Comparison of ENCODE assay signal across 24 cellular contexts in the genomic region with DNA sequence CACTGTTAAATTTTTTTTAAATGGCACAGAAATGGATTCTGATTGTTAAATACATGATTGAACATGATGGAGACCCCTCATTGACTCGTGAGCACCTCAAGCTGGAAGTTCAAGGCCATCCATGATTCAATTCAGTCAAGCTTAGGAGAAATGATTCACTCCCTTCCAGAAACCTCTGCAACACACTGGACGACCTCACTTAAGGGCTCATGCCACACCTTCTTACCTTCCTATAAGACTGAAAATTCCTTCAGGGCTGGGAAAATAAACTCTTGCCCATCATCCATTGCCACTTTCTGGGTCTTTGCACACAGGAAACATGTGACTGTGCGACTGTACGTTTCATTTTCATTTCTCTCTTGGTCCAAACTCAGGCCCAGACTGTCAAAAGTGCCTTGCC.
"Had no signal": no experiment of that assay in that cellular context is flagged by ENCODE, and none has a peak within 500 bp of the region (broad histone marks: within the 10 kb centered on the region; RNA-seq: fewer than 3 reads in every experiment).

No MANE protein-coding gene starts in this region.

- H3K36me3 ChIP-seq: neutrophil, right lobe of liver, suprapubic skin, transverse colon, vagina had no signal

- H3K36me3 Mint-ChIP-seq: memory B cell; mesothelial cell of epicardium; naive B cell; natural killer cell treated with Interleukin-12 subunit alpha and Interleukin-12 subunit beta and Interleukin-15 and Interleukin-18, amount 100 ng/mL, for 72 hours; stimulated activated naive B cell treated with anti-CD40 and anti-IgM and Interleukin-4, amounts not matched to agents 10 μg/mL and 1 μg/mL and 100 μg/mL, for 72 hours had no signal

- H3K4me1 ChIP-seq: parathyroid adenoma, right lobe of liver, suprapubic skin, transverse colon, vagina had no signal

- H3K9me3 ChIP-seq: mucosa of descending colon, neutrophil, right lobe of liver, suprapubic skin, transverse colon, vagina had no signal

- H3K27me3 Mint-ChIP-seq: memory B cell had no signal

- H3K27ac ChIP-seq: neutrophil, parathyroid adenoma, right lobe of liver, suprapubic skin, transverse colon, vagina had no signal

- ATAC-seq: effector memory CD8-positive, alpha-beta T cell; left lobe of liver; mucosa of descending colon; natural killer cell treated with Interleukin-12 subunit alpha and Interleukin-12 subunit beta and Interleukin-15 and Interleukin-18, amount 100 ng/mL, for 72 hours; right lobe of liver; stimulated activated naive B cell treated with anti-CD40 and anti-IgM and Interleukin-4, amounts not matched to agents 10 μg/mL and 1 μg/mL and 100 μg/mL, for 72 hours had no signal

- DNase-seq: cortex of kidney; effector memory CD8-positive, alpha-beta T cell; erythroblast; head of caudate nucleus; mucosa of descending colon; naive B cell; right lobe of liver; small intestine; stimulated activated CD4-positive, alpha-beta T cell treated with anti-CD3 and anti-CD28 coated beads, Interleukin-15, amount 100 ng/mL, for 24 hours; stimulated activated CD4-positive, alpha-beta T cell treated with anti-CD3 and anti-CD28 coated beads, Interleukin-2, amount 100 ng/mL, for 48 hours; stimulated activated naive B cell treated with anti-CD40 and anti-IgM and Interleukin-4, amounts not matched to agents 10 μg/mL and 1 μg/mL and 100 μg/mL, for 72 hours; transverse colon had no signal

- H3K79me2 ChIP-seq: parathyroid adenoma had no signal

- H3K9me3 Mint-ChIP-seq: effector memory CD8-positive, alpha-beta T cell; memory B cell; mesothelial cell of epicardium; naive B cell; natural killer cell treated with Interleukin-12 subunit alpha and Interleukin-12 subunit beta and Interleukin-15 and Interleukin-18, amount 100 ng/mL, for 72 hours; neural crest cell; stimulated activated naive CD8-positive, alpha-beta T cell treated with anti-CD3 and anti-CD28 coated beads, Interleukin-15, Interleukin-2, amounts not matched to agents 100 ng/mL and 50 ng/mL, for 24 hours had no signal

- H2AFZ ChIP-seq: parathyroid adenoma had no signal

- H3K9ac ChIP-seq: parathyroid adenoma had no signal

- H3K4me3 ChIP-seq: lung, mucosa of descending colon, right lobe of liver, suprapubic skin, transverse colon, vagina had no signal

- H3K4me1 Mint-ChIP-seq: memory B cell; mesothelial cell of epicardium; naive B cell; stimulated activated naive B cell treated with anti-CD40 and anti-IgM and Interleukin-4, amounts not matched to agents 10 μg/mL and 1 μg/mL and 100 μg/mL, for 72 hours had no signal

- H3K4me3 Mint-ChIP-seq: effector memory CD8-positive, alpha-beta T cell; memory B cell; mesothelial cell of epicardium; naive B cell; natural killer cell treated with Interleukin-12 subunit alpha and Interleukin-12 subunit beta and Interleukin-15 and Interleukin-18, amount 100 ng/mL, for 72 hours; neural crest cell; stimulated activated naive B cell treated with anti-CD40 and anti-IgM and Interleukin-4, amounts not matched to agents 10 μg/mL and 1 μg/mL and 100 μg/mL, for 72 hours; stimulated activated naive CD8-positive, alpha-beta T cell treated with anti-CD3 and anti-CD28 coated beads, Interleukin-15, Interleukin-2, amounts not matched to agents 100 ng/mL and 50 ng/mL, for 24 hours had no signal

- H3K27me3 ChIP-seq: neutrophil, right lobe of liver, suprapubic skin, transverse colon, vagina had no signal

- H3K27ac Mint-ChIP-seq: effector memory CD8-positive, alpha-beta T cell; memory B cell; mesothelial cell of epicardium; naive B cell; natural killer cell treated with Interleukin-12 subunit alpha and Interleukin-12 subunit beta and Interleukin-15 and Interleukin-18, amount 100 ng/mL, for 72 hours; progenitor cell of endocrine pancreas; stimulated activated naive B cell treated with anti-CD40 and anti-IgM and Interleukin-4, amounts not matched to agents 10 μg/mL and 1 μg/mL and 100 μg/mL, for 72 hours; stimulated activated naive CD8-positive, alpha-beta T cell treated with anti-CD3 and anti-CD28 coated beads, Interleukin-15, Interleukin-2, amounts not matched to agents 100 ng/mL and 50 ng/mL, for 24 hours had no signal
